In the genomic region with DNA sequence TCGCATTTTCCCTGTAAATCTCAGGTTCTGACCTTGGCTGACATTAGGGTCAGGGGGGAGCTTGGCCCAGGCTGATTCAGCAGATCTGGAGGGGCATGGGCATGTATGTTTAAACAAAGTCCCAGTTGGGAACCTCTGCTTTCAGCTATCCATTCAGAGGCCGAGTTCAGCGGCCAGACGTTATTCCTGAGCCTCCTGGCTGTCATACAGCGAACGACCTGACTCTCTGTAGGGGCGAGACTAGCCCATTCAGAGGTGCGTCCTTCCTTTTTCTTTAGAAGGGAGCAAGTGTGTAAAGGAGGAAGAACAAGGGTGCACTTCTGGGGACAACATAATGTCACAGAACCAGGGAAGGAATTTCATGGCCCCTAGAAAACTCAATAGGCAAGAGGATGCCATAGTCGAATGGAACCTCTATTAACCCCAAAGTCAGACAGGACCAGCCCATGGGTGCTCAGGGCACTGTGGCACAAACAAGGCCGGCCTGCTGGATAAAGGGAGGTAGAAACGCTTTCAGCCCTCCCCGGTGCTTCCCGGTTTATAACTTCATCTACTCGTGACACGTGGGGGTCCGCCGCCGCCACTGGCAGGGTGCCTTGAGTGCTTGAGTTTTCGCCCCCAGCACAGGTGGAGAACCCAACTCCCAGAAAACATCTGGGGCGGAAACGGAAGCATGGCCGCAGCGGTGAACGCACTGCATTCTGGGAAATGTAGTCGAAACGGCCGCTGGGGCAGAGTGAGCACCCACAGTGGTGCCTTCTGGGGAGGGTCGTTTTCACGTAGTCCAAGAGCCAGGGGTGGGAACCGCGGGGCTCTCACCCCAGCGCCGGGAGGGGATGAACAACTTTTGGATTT, we compare ENCODE assay signal across 9 cellular contexts. TPM values are rescaled to one million over a fixed set of nuclear protein-coding genes. Genes with fewer than 3 reads are reported as not detected.
DNase-seq lines count a peak whose midpoint lies in the region; ATAC-seq and TF ChIP-seq lines count a peak whose summit lies in the region.
"Had no signal": no experiment of that assay in that cellular context is flagged by ENCODE, and none has a peak within 500 bp of the region (broad histone marks: within the 10 kb centered on the region; RNA-seq: fewer than 3 reads in every experiment).

No MANE protein-coding gene starts in this region.

- peaks cover 11% of the 10 kb centered on the region for H3K4me1 ChIP-seq in KMS-11 (ENCODE audit: low read depth, poor library complexity, severe bottlenecking)
- H3K4me1 ChIP-seq in breast epithelium: no peaks in the 10 kb centered on the region

- H3K36me3 ChIP-seq in KMS-11 (ENCODE audit: insufficient read depth): no peaks in the 10 kb centered on the region
- no peaks in the 10 kb centered on the region for H3K36me3 ChIP-seq in WERI-Rb-1
- H3K36me3 ChIP-seq in breast epithelium: no peaks in the 10 kb centered on the region

- H3K4me2 ChIP-seq in KMS-11: peak overlapping the region; percentile 65

- no peaks in the 10 kb centered on the region for H3K9me3 ChIP-seq in WERI-Rb-1 (ENCODE audit: severe bottlenecking)
- H3K9me3 ChIP-seq in breast epithelium: no peaks in the 10 kb centered on the region

- no peak for TF ChIP-seq CTCF in KMS-11 (conservative IDR thresholded peaks at IDR 0.05; ENCODE audit: low read depth, low read length)
- no peak for TF ChIP-seq CTCF in WERI-Rb-1 (IDR thresholded peaks at IDR 0.05; ENCODE audit: low read depth, low read length)
- TF ChIP-seq CTCF in breast epithelium (IDR thresholded peaks at IDR 0.05): no peak

- DNase-seq in DMS153 (lab: John Stamatoyannopoulos, UW): peak; percentile 7
- DNase-seq in WERI-Rb-1: peak; percentile 40
- DNase-seq in breast epithelium (ENCODE audit: low spot score in 2 of 2): peak; percentile 45 to 68
- DNase-seq in inferior parietal cortex (ENCODE audit: extremely low spot score): peak; percentile 81
- peak; percentile 70 for DNase-seq in stimulated activated CD4-positive, alpha-beta T cell treated with anti-CD3 and anti-CD28 coated beads, Interleukin-12 subunit alpha, Interleukin-12 subunit beta, amount 100 ng/mL, for 4 hours

- TF ChIP-seq POLR2A in breast epithelium (IDR thresholded peaks at IDR 0.05): no peak

- no peak overlapping the region; the same call in 1 of the 2 replicates for H3K9ac ChIP-seq in KMS-11

- no peak overlapping the region for H3K27ac ChIP-seq in KMS-11
- H3K27ac ChIP-seq in WERI-Rb-1: no peak overlapping the region
- no peak overlapping the region for H3K27ac ChIP-seq in breast epithelium
- H3K27ac ChIP-seq: epithelial cell of prostate had no signal

- no peaks in the 10 kb centered on the region for H4K20me1 ChIP-seq in KMS-11 (ENCODE audit: insufficient read depth)

- peak overlapping the region; percentile 66 for H2AFZ ChIP-seq in KMS-11 (ENCODE audit: low read depth)

- intact Hi-C loops in breast epithelium (cut with DNase I; ENCODE audit: low total_unique reads): no loop called here

- H3K27me3 ChIP-seq in KMS-11 (ENCODE audit: insufficient read depth, low read depth): no peaks in the 10 kb centered on the region
- H3K27me3 ChIP-seq in WERI-Rb-1 (ENCODE audit: insufficient read depth, low read depth, severe bottlenecking): no peaks in the 10 kb centered on the region
- no peaks in the 10 kb centered on the region for H3K27me3 ChIP-seq in breast epithelium

- H3K79me2 ChIP-seq in KMS-11 (ENCODE audit: insufficient read depth, low read depth): no peaks in the 10 kb centered on the region

- H3K4me3 ChIP-seq in KMS-11 (IDR thresholded peaks at IDR 0.05; ENCODE audit: insufficient read depth, low read depth, low read length): peak overlapping the region; percentile 46
- H3K4me3 ChIP-seq in WERI-Rb-1 (ENCODE audit: low read depth, low read length): peak overlapping the region; percentile 41
- H3K4me3 ChIP-seq in breast epithelium: peak overlapping the region; percentile 37 to 64 (median 39)

- ATAC-seq in GM21515 (IDR thresholded peaks at IDR 0.05; ENCODE audit: unreplicated experiment) (peak; percentile 69), HG03097 (IDR thresholded peaks at IDR 0.05; ENCODE audit: low FRiP score, unreplicated experiment) (no peak)

RNA-seq across cellular contexts. Expression of gene PLCG2, which starts 33.2 kb away (rescaled TPM):
- 10 to 100 TPM; 14.6 to 24.6 (median 24.3) TPM for total RNA-seq in breast epithelium

Comparison
In these comparisons a context has a peak if more than half of its experiments do, and no peak if none do; other contexts are left out.
1. DNase-seq: peak in every context shown above with its lines; median percentile 81 in inferior parietal cortex; 70 in stimulated activated CD4-positive, alpha-beta T cell treated with anti-CD3 and anti-CD28 coated beads, Interleukin-12 subunit alpha, Interleukin-12 subunit beta, amount 100 ng/mL, for 4 hours; 56 in breast epithelium; 40 in WERI-Rb-1; 7 in DMS153.